ENCODE assay signal across 13 cellular contexts in genomic region chr12:130846386-130846785, GRCh38.
"Had no signal": no experiment of that assay in that cellular context is flagged by ENCODE, and none has a peak within 500 bp of the region (broad histone marks: within the 10 kb centered on the region; RNA-seq: fewer than 3 reads in every experiment).

No MANE protein-coding gene starts in this region.

- ATAC-seq: effector memory CD8-positive, alpha-beta T cell; left lung; natural killer cell treated with Interleukin-12 subunit alpha and Interleukin-12 subunit beta and Interleukin-15 and Interleukin-18, amount 100 ng/mL, for 72 hours had no signal

- H3K4me1 ChIP-seq: left lung had no signal

- H3K36me3 ChIP-seq: heart right ventricle, left lung had no signal

- DNase-seq: activated B cell treated with CpG ODN at 0.5 μM for 24 hours; activated CD4-positive, alpha-beta T cell treated with anti-CD3 and anti-CD28 coated beads, Interleukin-2, amount 50 U/mL, for 1 hour; activated naive CD4-positive, alpha-beta T cell treated with anti-CD3 and anti-CD28 coated beads, Interleukin-2, amount 50 U/mL, for 16 hours; activated T-cell treated with anti-CD3 and anti-CD28 coated beads for 4 hours; central memory CD4-positive, alpha-beta T cell; effector memory CD8-positive, alpha-beta T cell; foreskin melanocyte; heart right ventricle; left lung had no signal

- FAIRE-seq: keratinocyte, small intestine had no signal

- H3K27me3 ChIP-seq: heart right ventricle, left lung had no signal

- H3K4me3 ChIP-seq: heart right ventricle, left lung had no signal

- H3K27ac ChIP-seq: epithelial cell of prostate, heart right ventricle, left lung had no signal
